8 cellular contexts compared by ENCODE assay signal in genomic region chr19:29694669-29695627, GRCh38. TPM values are rescaled to one million over a fixed set of nuclear protein-coding genes. Genes with fewer than 3 reads are reported as not detected.
DNase-seq lines count a peak whose midpoint lies in the region; ATAC-seq, FAIRE-seq and TF ChIP-seq lines count a peak whose summit lies in the region.

No MANE protein-coding gene starts in this region.

- H3K27me3 ChIP-seq in NT2/D1 (ENCODE audit: insufficient read depth, insufficient read length) (no peaks in the 10 kb centered on the region), endothelial cell of umbilical vein (ENCODE audit: control insufficient read depth in 2 of 2, insufficient read depth in 2 of 2, low read length in 2 of 2) (no peaks in the 10 kb centered on the region)

- intact Hi-C loops in endothelial cell of umbilical vein (cut with micrococcal nuclease) (loop anchor here (1.0 to 2.0 kb wide), 2 partner anchors 21 to 28 kb away; no protein-coding TSS in a partner anchor), mucosa of descending colon (cut with DNase I, micrococcal nuclease) (loop anchor here in 1 of 2 donors (10.0 kb wide), 1 partner anchor 80 kb away; no protein-coding TSS in a partner anchor)

- CTCF ChIA-PET in endothelial cell of umbilical vein (lab: Charles Lee) = interaction anchor here (1.0 to 4.4 kb wide), 6 partner anchors 20 to 88 kb away, joined by 3 to 39 read pairs (median 5); partner anchors contain the start of genes C19orf12, PLEKHF1 and POP4

- no peak overlapping the region for H3K4me3 ChIP-seq in NT2/D1 (ENCODE audit: insufficient read length, low read depth)
- no peak overlapping the region for H3K4me3 ChIP-seq in endothelial cell of umbilical vein (replicated peaks in 1 of 3; ENCODE audit: insufficient read depth in 1 of 3, low read depth in 1 of 3, low read length in 3 of 3)
- H3K4me3 ChIP-seq in mucosa of descending colon = no peak overlapping the region

- no peaks in the 10 kb centered on the region for H4K20me1 ChIP-seq in endothelial cell of umbilical vein (replicated peaks; ENCODE audit: control insufficient read depth, extremely low read depth, insufficient read depth, low read length)

- no TSS peak for BruUV-seq in endothelial cell of umbilical vein (replicated peaks; lab: Mats Ljungman, UMichigan)

- H3K36me3 ChIP-seq in NT2/D1 (ENCODE audit: insufficient read depth, insufficient read length, low read length) (no peaks in the 10 kb centered on the region), endothelial cell of umbilical vein (ENCODE audit: control insufficient read depth in 2 of 2, extremely low read depth in 1 of 2, insufficient read depth in 2 of 2, low read length in 2 of 2) (no peaks in the 10 kb centered on the region), mucosa of descending colon (ENCODE audit: low read depth) (no peaks in the 10 kb centered on the region)

- H3K4me2 ChIP-seq in endothelial cell of umbilical vein (ENCODE audit: insufficient read depth, low read length) = no peak overlapping the region

- TF ChIP-seq POLR2A in endothelial cell of umbilical vein (IDR thresholded peaks at IDR 0.05; ENCODE audit: low read depth, low read length) = no peak

- ATAC-seq in GM18867 (IDR thresholded peaks at IDR 0.05; ENCODE audit: unreplicated experiment) (peak; percentile 91), HG03159 (IDR thresholded peaks at IDR 0.05; ENCODE audit: unreplicated experiment) (peak; percentile 89), mucosa of descending colon (peak; percentile 99)

- DNase-seq in AG09319 (ENCODE audit: extremely low read depth, low read depth) (peak; percentile 50), NT2/D1 (ENCODE audit: low read depth, low spot score) (peak; percentile 44), endothelial cell of umbilical vein (ENCODE audit: low read depth, low spot score) (peak; percentile 51), mucosa of descending colon (peak; percentile 83 to 89 (median 88))
- peak; percentile 90 for DNase-seq in activated CD8-positive, alpha-beta memory T cell treated with anti-CD3 and anti-CD28 coated beads, Interleukin-2, amount 50 U/mL, for 48 hours
- peak; percentile 62 to 69 for DNase-seq in stimulated activated CD8-positive, alpha-beta memory T cell treated with anti-CD3 and anti-CD28 coated beads, Interleukin-7, amount 100 ng/mL, for 48 hours (ENCODE audit: extremely low read depth in 1 of 2, low read depth in 1 of 2)

- POLR2A ChIA-PET in endothelial cell of umbilical vein (lab: Charles Lee) = no interaction called here

- no peak overlapping the region for H2AFZ ChIP-seq in endothelial cell of umbilical vein (ENCODE audit: low read depth, low read length)

- TF ChIP-seq CTCF in AG09319 (IDR thresholded peaks at IDR 0.05; ENCODE audit: low read depth, low read length) (peak; percentile 94), endothelial cell of umbilical vein (IDR thresholded peaks at IDR 0.05; ENCODE audit: extremely low read depth in 1 of 2, insufficient read depth in 1 of 2, low read depth in 1 of 2, low read length in 2 of 2) (peak; percentile 76 to 96), mucosa of descending colon (IDR thresholded peaks at IDR 0.05) (peak; percentile 77)

- peak; percentile 88 for FAIRE-seq in endothelial cell of umbilical vein (lab: Jason Lieb, UNC)

- H3K9me1 ChIP-seq in endothelial cell of umbilical vein (replicated peaks; ENCODE audit: control insufficient read depth, extremely low read depth, insufficient read depth, low read length) = no peaks in the 10 kb centered on the region

- H3K27ac ChIP-seq in endothelial cell of umbilical vein (ENCODE audit: insufficient read depth, low read depth, low read length) = no peak overlapping the region

- peaks cover 7% of the 10 kb centered on the region; the same call in 1 of the 2 replicates for H3K9me3 ChIP-seq in NT2/D1 (ENCODE audit: insufficient read depth, low read length)
- no peaks in the 10 kb centered on the region for H3K9me3 ChIP-seq in endothelial cell of umbilical vein (replicated peaks; ENCODE audit: control insufficient read depth, insufficient read depth, low read length)
- peaks cover 4% of the 10 kb centered on the region for H3K9me3 ChIP-seq in mucosa of descending colon

- no peaks in the 10 kb centered on the region for H3K4me1 ChIP-seq in NT2/D1 (ENCODE audit: insufficient read depth, insufficient read length)
- no peaks in the 10 kb centered on the region for H3K4me1 ChIP-seq in endothelial cell of umbilical vein (ENCODE audit: control insufficient read depth, extremely low read depth, insufficient read depth, low read length)
- H3K4me1 ChIP-seq in mucosa of descending colon (ENCODE audit: low read depth) = no peaks in the 10 kb centered on the region

- dilution Hi-C loops in endothelial cell of umbilical vein (cut with MboI; ENCODE audit: extremely low pct_ligation_motif_present, low sequenced_read_pairs) = no loop called here

- no peak overlapping the region for H3K9ac ChIP-seq in NT2/D1 (ENCODE audit: insufficient read length, low read depth)
- H3K9ac ChIP-seq in endothelial cell of umbilical vein (replicated peaks; ENCODE audit: extremely low read depth, insufficient read depth, low read length) = no peak overlapping the region

- H3K79me2 ChIP-seq in endothelial cell of umbilical vein (ENCODE audit: control insufficient read depth, insufficient read depth, low read length) = no peaks in the 10 kb centered on the region

TF ChIP-seq in endothelial cell of umbilical vein, 7 proteins besides CTCF, POLR2A, EP300 and RAD21:
- no peak for TF ChIP-seq EZH2 (IDR thresholded peaks at IDR 0.05; ENCODE audit: borderline replicate concordance, low read depth, low read length, severe bottlenecking)
- TF ChIP-seq GATA2 (IDR thresholded peaks at IDR 0.05; ENCODE audit: insufficient read depth, insufficient read length, low read depth, low read length) = no peak
- no peak for TF ChIP-seq JUN (IDR thresholded peaks at IDR 0.05; ENCODE audit: borderline replicate concordance, insufficient read depth, insufficient read length, low read depth)
- TF ChIP-seq MAX (IDR thresholded peaks at IDR 0.05; ENCODE audit: insufficient read depth, insufficient read length) = no peak
- no peak for TF ChIP-seq POLR2AphosphoS5 (IDR thresholded peaks at IDR 0.05; ENCODE audit: insufficient read depth, low read depth, low read length)
- no peak for TF ChIP-seq MYC (IDR thresholded peaks at IDR 0.05; ENCODE audit: low read depth, low read length)
- TF ChIP-seq FOS (IDR thresholded peaks at IDR 0.05; ENCODE audit: borderline replicate concordance, insufficient read depth, low read length) = no peak

RNA-seq across cellular contexts. Expression of gene C19orf12, which starts 20.1 kb away (rescaled TPM):
- total RNA-seq in endothelial cell of umbilical vein (22.9 and 23.0 TPM in 2 replicates), mucosa of descending colon (10 to 100 TPM; 17.0 to 26.6 (median 18.4) TPM)
- polyA plus RNA-seq in endothelial cell of umbilical vein = 20.4 and 21.3 TPM in 2 replicates
- 15.6 and 18.9 TPM in 2 replicates for polyA plus RNA-seq in endothelial cell of umbilical vein (2011; cell fraction: cytosol; rRNA removed)
- polyA plus RNA-seq in endothelial cell of umbilical vein (2011; cell fraction: nucleus; rRNA removed) = 16.4 and 18.1 TPM in 2 replicates
- polyA plus RNA-seq in endothelial cell of umbilical vein (2012) = 19.5 and 19.6 TPM in 2 replicates
- polyA minus RNA-seq in endothelial cell of umbilical vein = 7.4 and 9.1 TPM in 2 replicates
- 3.4 TPM for polyA minus RNA-seq in endothelial cell of umbilical vein (2011; cell fraction: cytosol; rRNA and poly(A)+ RNA removed)
- 5.0 and 5.3 TPM in 2 replicates for polyA minus RNA-seq in endothelial cell of umbilical vein (2011; cell fraction: nucleus; rRNA and poly(A)+ RNA removed)

RNA-seq across cellular contexts. Expression of gene PLEKHF1, which starts 29.7 kb away (rescaled TPM):
- total RNA-seq in endothelial cell of umbilical vein (4.0 and 5.5 TPM in 2 replicates), mucosa of descending colon (1 to 10 TPM; 4.0 to 6.9 (median 6.7) TPM)
- polyA plus RNA-seq in endothelial cell of umbilical vein = 5.5 and 8.4 TPM in 2 replicates
- polyA plus RNA-seq in endothelial cell of umbilical vein (2011; cell fraction: cytosol; rRNA removed) = 2.3 and 3.7 TPM in 2 replicates
- 1.9 and 2.7 TPM in 2 replicates for polyA plus RNA-seq in endothelial cell of umbilical vein (2011; cell fraction: nucleus; rRNA removed)
- polyA plus RNA-seq in endothelial cell of umbilical vein (2012) = 3.7 and 4.9 TPM in 2 replicates
- 2.8 and 4.4 TPM in 2 replicates for polyA minus RNA-seq in endothelial cell of umbilical vein
- polyA minus RNA-seq in endothelial cell of umbilical vein (2011; cell fraction: cytosol; rRNA and poly(A)+ RNA removed) = 2.5 TPM
- polyA minus RNA-seq in endothelial cell of umbilical vein (2011; cell fraction: nucleus; rRNA and poly(A)+ RNA removed) = 0.77 and 2.6 TPM in 2 replicates
